Comparison of ENCODE assay signal across 8 cellular contexts in the genomic region with DNA sequence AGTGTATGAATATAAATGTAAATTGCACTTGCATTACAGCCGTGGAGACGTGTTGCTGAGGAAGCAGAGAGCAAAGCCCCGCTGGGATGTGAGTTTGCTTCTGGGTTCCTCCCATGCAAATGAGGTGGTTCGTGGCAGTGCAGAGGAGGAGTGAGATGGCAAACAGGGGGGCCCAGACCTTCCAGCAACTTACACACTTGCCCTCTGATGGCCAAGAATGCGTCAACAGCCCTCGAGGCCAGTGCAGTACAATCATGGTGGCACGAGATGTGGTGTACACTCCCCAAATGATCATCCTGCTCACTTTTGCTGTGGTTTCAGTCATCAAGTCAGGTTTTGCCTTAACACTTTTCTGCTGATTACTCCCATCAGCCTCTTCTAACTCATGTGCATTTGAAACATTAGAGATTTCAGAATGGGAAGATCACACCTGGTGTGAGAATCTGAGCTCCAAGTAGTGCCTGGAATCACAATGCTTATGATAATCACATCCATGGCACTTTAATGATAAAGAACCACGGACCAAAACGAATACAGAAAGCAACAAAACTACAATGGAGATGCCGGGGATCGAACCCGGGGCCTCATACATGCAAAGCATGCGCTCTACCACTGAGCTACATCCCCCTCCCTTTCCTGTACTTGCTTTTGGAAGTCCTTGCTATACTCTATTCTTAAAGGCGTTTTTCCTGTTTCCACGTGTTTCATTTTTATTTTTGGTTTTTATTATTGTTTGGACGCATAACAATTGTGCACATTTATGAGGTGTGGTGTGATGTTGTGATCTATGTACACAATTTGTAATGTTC. TPM values are rescaled to one million over a fixed set of nuclear protein-coding genes. Genes with fewer than 3 reads are reported as not detected.
DNase-seq lines count a peak whose midpoint lies in the region; ATAC-seq and TF ChIP-seq lines count a peak whose summit lies in the region.

No MANE protein-coding gene starts in this region.

- peaks cover 64% of the 10 kb centered on the region for H3K4me1 Mint-ChIP-seq in activated CD4-positive, alpha-beta memory T cell treated with anti-CD3 and anti-CD28 coated beads for 36 hours (ENCODE audit: low read depth)
- peaks cover 49% of the 10 kb centered on the region for H3K4me1 Mint-ChIP-seq in nephron

- in situ Hi-C loops in transverse colon (cut with MboI; ENCODE audit: low pct_ligation_motif_present in 1 of 4, low pct_unique_long_range_greater_than_20kb in 1 of 4, low sequenced_read_pairs in 3 of 4), result no loop called here

- H3K4me1 ChIP-seq in transverse colon, result peaks cover 18 to 57% (median 39%) of the 10 kb centered on the region in 4 donors

- no peaks in the 10 kb centered on the region for H3K27me3 ChIP-seq in transverse colon

- no peaks in the 10 kb centered on the region for H3K9me3 Mint-ChIP-seq in activated CD4-positive, alpha-beta memory T cell treated with anti-CD3 and anti-CD28 coated beads for 36 hours
- H3K9me3 Mint-ChIP-seq in nephron, result no peaks in the 10 kb centered on the region

- CTCF ChIA-PET in activated CD4-positive, alpha-beta memory T cell treated with anti-CD3 and anti-CD28 coated beads for 36 hours (lab: Charles Lee), result interaction anchor here (1.0 to 8.0 kb wide), 4 partner anchors 10 to 72 kb away, joined by 3 to 70 read pairs (median 22); partner anchors contain the start of gene BRI3BP

- H3K27ac Mint-ChIP-seq in activated CD4-positive, alpha-beta memory T cell treated with anti-CD3 and anti-CD28 coated beads for 36 hours, result peak overlapping the region; percentile 100
- peak overlapping the region; percentile 93 to 99 (median 93) for H3K27ac Mint-ChIP-seq in nephron

- TF ChIP-seq POLR2A in transverse colon (IDR thresholded peaks at IDR 0.05), result no peak

- peak overlapping the region in 3 of 4 donors; percentile 1 to 21 (median 13) for H3K4me3 ChIP-seq in transverse colon

- 22 to 28% methylated on average over 10 to 16 of the region's 16 CpGs for WGBS in transverse colon (ENCODE audit: low coverage in 1 of 2), 2 donors

- no peaks in the 10 kb centered on the region for H3K9me3 ChIP-seq in transverse colon

- peak; percentile 24 for DNase-seq in AG20443 (ENCODE audit: low spot score)
- DNase-seq in activated CD4-positive, alpha-beta memory T cell treated with anti-CD3 and anti-CD28 coated beads for 36 hours, result peak; percentile 94
- DNase-seq in epithelial cell of prostate (ENCODE audit: low read depth, low spot score), result no peak
- peak; percentile 78 for DNase-seq in transverse colon
- no peak for DNase-seq in NCI-H1092 treated with DMSO at 0.1 percent for 48 hours (lab: John Stamatoyannopoulos, UW)

- TF ChIP-seq EP300 in transverse colon (IDR thresholded peaks at IDR 0.05; ENCODE audit: low read depth), result no peak

- H3K27ac ChIP-seq in epithelial cell of prostate (peak overlapping the region; percentile 99), transverse colon (peak overlapping the region; percentile 98 to 100 (median 98))

- ATAC-seq in GM19438 (IDR thresholded peaks at IDR 0.05; ENCODE audit: low read depth, unreplicated experiment), result peak; percentile 38
- peak; percentile 41 for ATAC-seq in HG03521 (IDR thresholded peaks at IDR 0.05; ENCODE audit: unreplicated experiment)

- intact Hi-C loops in activated CD4-positive, alpha-beta memory T cell treated with anti-CD3 and anti-CD28 coated beads for 36 hours (cut with micrococcal nuclease), result loop anchor here (1.0 to 2.0 kb wide), 2 partner anchors 18 to 1207 kb away; no protein-coding TSS in a partner anchor
- intact Hi-C loops in transverse colon (cut with DNase I; ENCODE audit: low total_unique reads), result no loop called here

- peaks cover 3% of the 10 kb centered on the region for H3K27me3 Mint-ChIP-seq in activated CD4-positive, alpha-beta memory T cell treated with anti-CD3 and anti-CD28 coated beads for 36 hours
- no peaks in the 10 kb centered on the region for H3K27me3 Mint-ChIP-seq in nephron (ENCODE audit: low read depth)

- TF ChIP-seq CTCF in nephron (IDR thresholded peaks at IDR 0.05; ENCODE audit: unreplicated experiment in 3 of 3) (no peak), transverse colon (IDR thresholded peaks at IDR 0.05) (no peak)

- no peaks in the 10 kb centered on the region for H3K36me3 ChIP-seq in transverse colon

- POLR2A ChIA-PET in activated CD4-positive, alpha-beta memory T cell treated with anti-CD3 and anti-CD28 coated beads for 36 hours (lab: Charles Lee), result interaction anchor here (9.7 kb wide), 1 partner anchor 17 kb away, joined by 137 read pairs; no protein-coding TSS in a partner anchor

- peaks cover 2% of the 10 kb centered on the region for H3K36me3 Mint-ChIP-seq in activated CD4-positive, alpha-beta memory T cell treated with anti-CD3 and anti-CD28 coated beads for 36 hours
- H3K36me3 Mint-ChIP-seq in nephron (ENCODE audit: low read depth), result no peaks in the 10 kb centered on the region

- peak overlapping the region; percentile 71 for H3K4me3 Mint-ChIP-seq in activated CD4-positive, alpha-beta memory T cell treated with anti-CD3 and anti-CD28 coated beads for 36 hours
- peak overlapping the region; percentile 79 to 88 (median 87) for H3K4me3 Mint-ChIP-seq in nephron

RNA-seq across cellular contexts. Expression of gene UBC, which starts 7.0 kb away (rescaled TPM):
- total RNA-seq in activated CD4-positive, alpha-beta memory T cell treated with anti-CD3 and anti-CD28 coated beads for 36 hours, result 100 to 1,000 TPM; 940 to 950 TPM
- 1,000 to 10,000 TPM; 1,242 to 1,580 (median 1,406) TPM for total RNA-seq in transverse colon

RNA-seq across cellular contexts. Expression of gene SCARB1, which starts 57.7 kb away (rescaled TPM):
- 10 to 100 TPM; 11.4 to 12.8 TPM for total RNA-seq in activated CD4-positive, alpha-beta memory T cell treated with anti-CD3 and anti-CD28 coated beads for 36 hours
- 100 to 1,000 TPM in 1 of 4 donors, 10 to 100 TPM in 3; 33.7 to 252 (median 43.6) TPM for total RNA-seq in transverse colon

Comparison
In these comparisons a context has a peak if more than half of its experiments do, and no peak if none do; other contexts are left out.
1. DNase-seq: peak in AG20443 (single experiment), activated CD4-positive, alpha-beta memory T cell treated with anti-CD3 and anti-CD28 coated beads for 36 hours (single experiment) and transverse colon (single experiment); none in epithelial cell of prostate (single experiment) and NCI-H1092 treated with DMSO at 0.1 percent for 48 hours (single experiment).